In the genomic region with DNA sequence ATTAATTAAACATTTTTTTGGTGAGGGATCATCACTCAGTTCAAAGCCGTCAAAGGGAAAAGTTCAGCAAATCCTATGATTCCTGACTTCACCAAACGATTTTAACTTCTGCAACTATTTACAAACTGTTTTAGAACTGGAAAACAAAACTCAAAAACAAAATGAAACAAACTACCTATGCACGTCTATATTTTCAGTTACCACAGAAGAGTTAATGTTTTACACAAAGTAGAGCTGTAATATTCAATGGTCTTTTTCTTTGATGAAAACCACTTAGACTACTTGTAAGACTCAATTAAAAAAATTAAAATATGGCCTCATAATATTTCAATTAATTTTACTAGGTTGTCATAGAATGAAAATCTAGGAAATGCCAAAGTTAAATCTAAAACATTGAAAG, we compare ENCODE assay signal across 23 cellular contexts.
DNase-seq lines count a peak whose midpoint lies in the region; ATAC-seq and TF ChIP-seq lines count a peak whose summit lies in the region.
"Had no signal": no experiment of that assay in that cellular context is flagged by ENCODE, and none has a peak within 500 bp of the region (broad histone marks: within the 10 kb centered on the region; RNA-seq: fewer than 3 reads in every experiment).

No MANE protein-coding gene starts in this region.

- H3K79me2 ChIP-seq in PC-9 (ENCODE audit: low read depth): no peaks in the 10 kb centered on the region

- H3K27ac Mint-ChIP-seq in activated naive CD4-positive, alpha-beta T cell treated with anti-CD3 and anti-CD28 coated beads for 36 hours: no peak overlapping the region
- H3K27ac Mint-ChIP-seq in CD4-positive, alpha-beta T cell: no peak overlapping the region
- H3K27ac Mint-ChIP-seq: activated CD4-positive, alpha-beta memory T cell treated with anti-CD3 and anti-CD28 coated beads for 36 hours; CD14-positive monocyte had no signal

- no peak overlapping the region for H3K4me3 Mint-ChIP-seq in activated naive CD4-positive, alpha-beta T cell treated with anti-CD3 and anti-CD28 coated beads for 36 hours
- no peak overlapping the region for H3K4me3 Mint-ChIP-seq in CD4-positive, alpha-beta T cell
- H3K4me3 Mint-ChIP-seq: activated CD4-positive, alpha-beta memory T cell treated with anti-CD3 and anti-CD28 coated beads for 36 hours; CD14-positive monocyte; neural crest cell had no signal

- CTCF ChIA-PET in PC-9 (lab: Charles Lee): no interaction called here
- CTCF ChIA-PET in activated naive CD4-positive, alpha-beta T cell treated with anti-CD3 and anti-CD28 coated beads for 36 hours (lab: Charles Lee): no interaction called here
- CTCF ChIA-PET in CD4-positive, alpha-beta T cell (lab: Charles Lee): no interaction called here

- H3F3A ChIP-seq in PC-9 (ENCODE audit: insufficient read depth, low read depth): no peaks in the 10 kb centered on the region

- H3K27me3 ChIP-seq in PC-9 (ENCODE audit: insufficient read depth, low read depth): no peaks in the 10 kb centered on the region
- H3K27me3 ChIP-seq in CD4-positive, alpha-beta T cell (ENCODE audit: control insufficient read depth, insufficient read depth, low read length): no peaks in the 10 kb centered on the region
- H3K27me3 ChIP-seq: stomach, tibial nerve had no signal

- no peaks in the 10 kb centered on the region for H3K4me1 Mint-ChIP-seq in activated naive CD4-positive, alpha-beta T cell treated with anti-CD3 and anti-CD28 coated beads for 36 hours (ENCODE audit: low read depth)
- no peaks in the 10 kb centered on the region for H3K4me1 Mint-ChIP-seq in CD4-positive, alpha-beta T cell (ENCODE audit: low read depth)

- H3K36me3 Mint-ChIP-seq in activated naive CD4-positive, alpha-beta T cell treated with anti-CD3 and anti-CD28 coated beads for 36 hours (ENCODE audit: low read depth): peaks cover 13% of the 10 kb centered on the region
- peaks cover 24% of the 10 kb centered on the region for H3K36me3 Mint-ChIP-seq in CD4-positive, alpha-beta T cell (ENCODE audit: low read depth)

- H3K9me2 ChIP-seq in PC-9 (ENCODE audit: insufficient read depth): no peaks in the 10 kb centered on the region

- POLR2A ChIA-PET in PC-9 (lab: Charles Lee; ENCODE audit: unreplicated experiment): no interaction called here
- POLR2A ChIA-PET in CD4-positive, alpha-beta T cell (lab: Charles Lee): no interaction called here

- intact Hi-C loops in PC-9 (cut with micrococcal nuclease; ENCODE audit: unreplicated experiment): no loop called here
- intact Hi-C loops in activated naive CD4-positive, alpha-beta T cell treated with anti-CD3 and anti-CD28 coated beads for 36 hours (cut with micrococcal nuclease): no loop called here
- intact Hi-C loops in CD4-positive, alpha-beta T cell (cut with DNase I, micrococcal nuclease): no loop called here

- no peak overlapping the region for H3K4me2 ChIP-seq in PC-9

- H3K9me3 Mint-ChIP-seq in activated naive CD4-positive, alpha-beta T cell treated with anti-CD3 and anti-CD28 coated beads for 36 hours: no peaks in the 10 kb centered on the region
- H3K9me3 Mint-ChIP-seq in CD4-positive, alpha-beta T cell: no peaks in the 10 kb centered on the region
- H3K9me3 Mint-ChIP-seq: activated CD4-positive, alpha-beta memory T cell treated with anti-CD3 and anti-CD28 coated beads for 36 hours had no signal

- H3K27me3 Mint-ChIP-seq in activated naive CD4-positive, alpha-beta T cell treated with anti-CD3 and anti-CD28 coated beads for 36 hours (ENCODE audit: low read depth): no peaks in the 10 kb centered on the region
- H3K27me3 Mint-ChIP-seq in CD4-positive, alpha-beta T cell: no peaks in the 10 kb centered on the region
- H3K27me3 Mint-ChIP-seq: activated CD4-positive, alpha-beta memory T cell treated with anti-CD3 and anti-CD28 coated beads for 36 hours had no signal

- no peaks in the 10 kb centered on the region for H3K36me3 ChIP-seq in PC-9 (ENCODE audit: low read depth)
- H3K36me3 ChIP-seq: prostate gland, tibial nerve had no signal

- no peak overlapping the region for H2AFZ ChIP-seq in PC-9

- H3K4me1 ChIP-seq in PC-9 (replicated peaks; ENCODE audit: insufficient read depth): no peaks in the 10 kb centered on the region
- H3K4me1 ChIP-seq: prostate gland, stomach had no signal

- TF ChIP-seq CTCF in PC-9 (conservative IDR thresholded peaks at IDR 0.05): no peak
- TF ChIP-seq CTCF in CD4-positive, alpha-beta T cell (IDR thresholded peaks at IDR 0.05): no peak

- H4K20me1 ChIP-seq in PC-9 (ENCODE audit: insufficient read depth): no peaks in the 10 kb centered on the region

- BruUV-seq in PC-9 (replicated peaks; lab: Mats Ljungman, UMichigan): no TSS peak

- DNase-seq in PC-9: no peak
- DNase-seq in activated naive CD4-positive, alpha-beta T cell treated with anti-CD3 and anti-CD28 coated beads for 36 hours: no peak
- DNase-seq in CD4-positive, alpha-beta T cell: no peak
- DNase-seq in A172 (ENCODE audit: low spot score): no peak
- DNase-seq: activated CD4-positive, alpha-beta memory T cell treated with anti-CD3 and anti-CD28 coated beads for 36 hours; activated CD8-positive, alpha-beta memory T cell treated with anti-CD3 and anti-CD28 coated beads, Interleukin-2, amount 50 U/mL, for 48 hours; DMS 273 treated with DMSO at 0.1 percent for 48 hours; glutamatergic neuron; H7; Karpas-422; NCI-H1694 treated with DMSO at 0.1 percent for 48 hours; NCI-H524 treated with DMSO at 0.1 percent for 48 hours; NK-92 treated with Interleukin-12 subunit alpha and Interleukin-12 subunit beta, amount 100 ng/mL, for 24 hours; SHP77 treated with DMSO at 0.1 percent for 48 hours; stomach had no signal

- ATAC-seq in GM19372 (IDR thresholded peaks at IDR 0.05; ENCODE audit: low read depth, unreplicated experiment) (peak; percentile 61), GM21825 (IDR thresholded peaks at IDR 0.05; ENCODE audit: unreplicated experiment) (peak; percentile 55), HG03354 (IDR thresholded peaks at IDR 0.05; ENCODE audit: poor library complexity, severe bottlenecking, unreplicated experiment) (peak; percentile 90)
- no peak for ATAC-seq in CD4-positive, alpha-beta T cell (ENCODE audit: poor library complexity)
- ATAC-seq: Panc1 had no signal

- no peak overlapping the region for H3K4me3 ChIP-seq in PC-9
- H3K4me3 ChIP-seq: prostate gland, stomach, tibial nerve had no signal

- H3K9me3 ChIP-seq in PC-9 (ENCODE audit: insufficient read depth, low read depth): no peaks in the 10 kb centered on the region
- no peaks in the 10 kb centered on the region for H3K9me3 ChIP-seq in CD4-positive, alpha-beta T cell (ENCODE audit: control insufficient read depth, low read length)
- H3K9me3 ChIP-seq: prostate gland, stomach, tibial nerve had no signal

- no peak overlapping the region for H3K27ac ChIP-seq in PC-9
- no peak overlapping the region for H3K27ac ChIP-seq in CD4-positive, alpha-beta T cell (ENCODE audit: low read depth, low read length)
- H3K27ac ChIP-seq: prostate gland, stomach, tibial nerve had no signal
